ENCODE assay signal across 22 cellular contexts in the genomic region with DNA sequence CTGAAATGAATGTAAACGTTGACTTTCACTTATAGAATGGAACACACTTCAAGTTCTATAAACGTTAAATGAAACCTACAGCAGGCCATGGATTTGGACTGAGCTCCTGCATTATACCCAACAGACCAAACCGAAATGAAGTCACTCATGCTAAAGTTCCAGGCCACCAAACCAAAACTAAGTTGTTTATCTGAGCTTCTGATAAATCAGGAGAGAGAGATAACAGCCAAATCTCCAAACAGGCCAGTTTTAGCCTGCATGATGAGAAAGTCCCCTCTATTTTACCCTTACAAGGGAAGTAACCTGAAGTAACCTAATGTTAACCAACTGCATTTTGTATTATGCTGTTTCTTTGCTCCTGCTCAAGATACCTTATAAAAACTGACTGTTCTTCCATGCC.
"Had no signal": no experiment of that assay in that cellular context is flagged by ENCODE, and none has a peak within 500 bp of the region (broad histone marks: within the 10 kb centered on the region; RNA-seq: fewer than 3 reads in every experiment).

No MANE protein-coding gene starts in this region.

- ATAC-seq: activated CD8-positive, alpha-beta memory T cell treated with anti-CD3 and anti-CD28 coated beads, Interleukin-2, amount 10 ng/mL, durations not matched to agents 7 days and 5 days; activated CD8-positive, alpha-beta T cell treated with anti-CD3 and anti-CD28 coated beads for 36 hours; gastroesophageal sphincter; stimulated activated naive B cell treated with anti-CD40 and anti-IgM and Interleukin-4, amounts not matched to agents 10 μg/mL and 1 μg/mL and 100 μg/mL, for 72 hours had no signal

- H3K4me3 ChIP-seq: colonic mucosa, dorsolateral prefrontal cortex, esophagus squamous epithelium, gastroesophageal sphincter, sigmoid colon, testis, uterus had no signal

- H3K4me3 Mint-ChIP-seq: activated CD4-positive, alpha-beta T cell treated with anti-CD3 and anti-CD28 coated beads, Interleukin-2, amount 10 ng/mL, durations not matched to agents 24 days and 14 days; activated CD8-positive, alpha-beta memory T cell treated with anti-CD3 and anti-CD28 coated beads, Interleukin-2, amount 10 ng/mL, durations not matched to agents 7 days and 5 days; activated CD8-positive, alpha-beta T cell treated with anti-CD3 and anti-CD28 coated beads for 36 hours; activated naive CD8-positive, alpha-beta T cell treated with anti-CD3 and anti-CD28 coated beads for 36 hours; neural crest cell; stimulated activated naive B cell treated with anti-CD40 and anti-IgM and Interleukin-4, amounts not matched to agents 10 μg/mL and 1 μg/mL and 100 μg/mL, for 72 hours; T-helper 1 cell treated with Interleukin-12 subunit alpha and Interleukin-12 subunit beta and Interleukin-4 antibody, amounts not matched to agents 30 μg/mL and 1 μg/mL, for 36 hours had no signal

- H3K9me3 ChIP-seq: colonic mucosa, testis, uterus had no signal

- H3K27me3 ChIP-seq: colonic mucosa, dorsolateral prefrontal cortex, esophagus squamous epithelium, gastroesophageal sphincter, sigmoid colon, testis, uterus had no signal

- H3K27ac Mint-ChIP-seq: activated CD4-positive, alpha-beta T cell treated with anti-CD3 and anti-CD28 coated beads, Interleukin-2, amount 10 ng/mL, durations not matched to agents 24 days and 14 days; activated CD8-positive, alpha-beta memory T cell treated with anti-CD3 and anti-CD28 coated beads, Interleukin-2, amount 10 ng/mL, durations not matched to agents 7 days and 5 days; activated CD8-positive, alpha-beta T cell treated with anti-CD3 and anti-CD28 coated beads for 36 hours; activated naive CD8-positive, alpha-beta T cell treated with anti-CD3 and anti-CD28 coated beads for 36 hours; stimulated activated naive B cell treated with anti-CD40 and anti-IgM and Interleukin-4, amounts not matched to agents 10 μg/mL and 1 μg/mL and 100 μg/mL, for 72 hours; T-helper 1 cell treated with Interleukin-12 subunit alpha and Interleukin-12 subunit beta and Interleukin-4 antibody, amounts not matched to agents 30 μg/mL and 1 μg/mL, for 36 hours had no signal

- H3K36me3 ChIP-seq: colonic mucosa, esophagus squamous epithelium, sigmoid colon, uterus had no signal

- H3K27ac ChIP-seq: colonic mucosa, esophagus squamous epithelium, gastroesophageal sphincter, sigmoid colon, testis, uterus had no signal

- H3K4me1 Mint-ChIP-seq: neural crest cell had no signal

- H3K27me3 Mint-ChIP-seq: activated CD4-positive, alpha-beta T cell treated with anti-CD3 and anti-CD28 coated beads, Interleukin-2, amount 10 ng/mL, durations not matched to agents 24 days and 14 days; activated CD8-positive, alpha-beta memory T cell treated with anti-CD3 and anti-CD28 coated beads, Interleukin-2, amount 10 ng/mL, durations not matched to agents 7 days and 5 days; activated CD8-positive, alpha-beta T cell treated with anti-CD3 and anti-CD28 coated beads for 36 hours; activated naive CD8-positive, alpha-beta T cell treated with anti-CD3 and anti-CD28 coated beads for 36 hours; stimulated activated naive B cell treated with anti-CD40 and anti-IgM and Interleukin-4, amounts not matched to agents 10 μg/mL and 1 μg/mL and 100 μg/mL, for 72 hours had no signal

- H3K4me1 ChIP-seq: colonic mucosa, gastroesophageal sphincter, sigmoid colon, testis, uterus had no signal

- DNase-seq: activated CD4-positive, alpha-beta T cell treated with anti-CD3 and anti-CD28 coated beads, Interleukin-2, amount 10 ng/mL, durations not matched to agents 24 days and 14 days; activated CD8-positive, alpha-beta memory T cell treated with anti-CD3 and anti-CD28 coated beads, Interleukin-2, amount 10 ng/mL, durations not matched to agents 7 days and 5 days; activated CD8-positive, alpha-beta T cell treated with anti-CD3 and anti-CD28 coated beads for 36 hours; activated naive CD4-positive, alpha-beta T cell treated with Interleukin-2 at 50 U/mL for 16 hours; activated naive CD8-positive, alpha-beta T cell treated with anti-CD3 and anti-CD28 coated beads for 36 hours; activated T-cell treated with anti-CD3 and anti-CD28 coated beads for 4 hours; colonic mucosa; dorsolateral prefrontal cortex; esophagus squamous epithelium; head of caudate nucleus; occipital lobe; posterior cingulate gyrus; sigmoid colon; stimulated activated CD4-positive, alpha-beta T cell treated with anti-CD3 and anti-CD28 coated beads, Interleukin-2, amount 100 ng/mL, for 48 hours; stimulated activated CD8-positive, alpha-beta memory T cell treated with anti-CD3 and anti-CD28 coated beads, Interleukin-4, amount 100 ng/mL, for 48 hours; stimulated activated naive B cell treated with anti-CD40 and anti-IgM and Interleukin-4, amounts not matched to agents 10 μg/mL and 1 μg/mL and 100 μg/mL, for 72 hours; testis; trophoblast cell; uterus had no signal
